26 cellular contexts compared by ENCODE assay signal in the genomic region with DNA sequence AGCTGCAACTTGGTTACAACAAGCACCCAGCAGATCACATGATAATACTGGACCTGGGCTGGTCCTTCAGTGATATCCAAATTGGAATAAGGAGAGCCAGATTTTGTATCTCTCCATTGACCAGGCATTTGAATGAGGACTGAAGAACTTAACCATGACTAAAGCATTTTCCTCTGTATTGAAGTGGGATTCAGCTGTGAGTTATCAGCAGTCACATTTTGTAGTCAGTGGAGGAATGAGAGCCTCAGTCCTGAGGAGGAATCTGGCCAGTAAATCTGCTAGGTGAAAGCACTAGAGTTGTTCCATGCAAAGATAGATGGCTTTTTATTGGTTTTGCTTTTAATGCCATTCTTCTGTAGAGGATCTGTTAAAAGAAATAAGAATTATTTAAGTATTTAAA.
DNase-seq lines count a peak whose midpoint lies in the region; ATAC-seq, FAIRE-seq and TF ChIP-seq lines count a peak whose summit lies in the region.
"Had no signal": no experiment of that assay in that cellular context is flagged by ENCODE, and none has a peak within 500 bp of the region (broad histone marks: within the 10 kb centered on the region; RNA-seq: fewer than 3 reads in every experiment).

No MANE protein-coding gene starts in this region.

- H3K27me3 ChIP-seq in HCT116 (ENCODE audit: insufficient read depth, low read length) (no peaks in the 10 kb centered on the region), endodermal cell (ENCODE audit: control insufficient read depth, insufficient read depth, low read length, poor library complexity, severe bottlenecking) (no peaks in the 10 kb centered on the region)
- H3K27me3 ChIP-seq: heart left ventricle, neural progenitor cell had no signal

- H3K9me3 Mint-ChIP-seq in HFFc6 (peaks cover 26% of the 10 kb centered on the region), endodermal cell (peaks cover 2% of the 10 kb centered on the region)

- H3K4me1 ChIP-seq in HCT116 (ENCODE audit: control insufficient read depth in 1 of 2, insufficient read depth in 2 of 2, low read length in 2 of 2) (no peaks in the 10 kb centered on the region; a peak in 1 of 4 replicates), endodermal cell (ENCODE audit: control insufficient read depth, insufficient read depth, low read length) (no peaks in the 10 kb centered on the region)
- H3K4me1 ChIP-seq: heart left ventricle, lower lobe of right lung, neural progenitor cell had no signal

- FAIRE-seq in RCC 7860 (lab: Jason Lieb, UNC): peak; percentile 73
- FAIRE-seq: GM12878, urothelium cell line had no signal

- DNase-seq in HCT116 (ENCODE audit: low read depth, low spot score): peak; percentile 18
- peak; percentile 63 for DNase-seq in RCC 7860 (ENCODE audit: low spot score)
- peak; percentile 71 for DNase-seq in epithelial cell of esophagus (ENCODE audit: low read depth)
- DNase-seq in non-pigmented ciliary epithelial cell (ENCODE audit: low read depth): peak; percentile 19
- DNase-seq in HFFc6: no peak
- DNase-seq in central memory CD4-positive, alpha-beta T cell: no peak
- no peak for DNase-seq in endodermal cell
- DNase-seq: activated B cell treated with CpG ODN at 0.5 μM for 24 hours; activated CD4-positive, alpha-beta T cell treated with anti-CD3 and anti-CD28 coated beads, Interleukin-2, amount 50 U/mL, for 4 hours; activated CD8-positive, alpha-beta memory T cell treated with anti-CD3 and anti-CD28 coated beads, Interleukin-2, amount 50 U/mL, for 48 hours; CD4-positive, CD25-positive, alpha-beta regulatory T cell; DMS 273 treated with DMSO at 0.1 percent for 48 hours; effector memory CD4-positive, alpha-beta T cell; GDM1; heart left ventricle; lower lobe of right lung; NCI-H1417; NCI-H510A; RPMI8226 had no signal

- POLR2A ChIA-PET in HCT116 (lab: Charles Lee): no interaction called here

- RAD21 ChIA-PET in HCT116 (lab: Charles Lee; ENCODE audit: low non-redundant PET in 1 of 2, low total read pairs in 2 of 2, uncharacterized antibody in 2 of 2, unreplicated experiment in 2 of 2): no interaction called here

- no peaks in the 10 kb centered on the region for H4K20me1 ChIP-seq in HCT116 (ENCODE audit: insufficient read depth)

- CTCF ChIA-PET in HCT116 (lab: Charles Lee): no interaction called here

- no peak overlapping the region for H3K27ac ChIP-seq in HCT116 (ENCODE audit: low read depth, low read length)
- H3K27ac ChIP-seq in endodermal cell (ENCODE audit: low read depth, low read length): no peak overlapping the region
- H3K27ac ChIP-seq: heart left ventricle, lower lobe of right lung, neural progenitor cell, SK-N-MC had no signal

- TF ChIP-seq CTCF in HCT116 (IDR thresholded peaks at IDR 0.05 in 2 of 3, conservative IDR thresholded peaks at IDR 0.05 in 1 of 3; ENCODE audit: borderline replicate concordance in 1 of 3, insufficient read depth in 1 of 3, low read depth in 2 of 3, low read length in 2 of 3) (no peak), epithelial cell of esophagus (IDR thresholded peaks at IDR 0.05; ENCODE audit: insufficient read depth, low read depth, low read length, missing control alignments) (no peak), HFFc6 (IDR thresholded peaks at IDR 0.05) (no peak), endodermal cell (conservative IDR thresholded peaks at IDR 0.05) (no peak)

- peak overlapping the region; percentile 1; the same call in 1 of the 2 replicates for H3K4me2 ChIP-seq in HCT116 (ENCODE audit: low read length)
- H3K4me2 ChIP-seq: neural progenitor cell had no signal

- H2AFZ ChIP-seq in HCT116 (ENCODE audit: low read depth, low read length, poor library complexity, severe bottlenecking): peak overlapping the region; percentile 63
- H2AFZ ChIP-seq: neural progenitor cell had no signal

- H3K36me3 Mint-ChIP-seq in HFFc6 (ENCODE audit: low read depth): no peaks in the 10 kb centered on the region
- H3K36me3 Mint-ChIP-seq in endodermal cell (ENCODE audit: low read depth): no peaks in the 10 kb centered on the region
- H3K36me3 Mint-ChIP-seq: activated naive CD8-positive, alpha-beta T cell; CD4-positive, CD25-positive, alpha-beta regulatory T cell had no signal

- intact Hi-C loops in HCT116 (cut with micrococcal nuclease): no loop called here

- H3K9me3 ChIP-seq in HCT116 (ENCODE audit: control insufficient read depth in 1 of 2, insufficient read depth in 1 of 2, low read depth in 1 of 2, low read length in 2 of 2): no peaks in the 10 kb centered on the region
- H3K9me3 ChIP-seq in endodermal cell (ENCODE audit: control insufficient read depth, low read length): no peaks in the 10 kb centered on the region
- H3K9me3 ChIP-seq: lower lobe of right lung had no signal

- ATAC-seq in HCT116 (peak; percentile 63), GM21619 (IDR thresholded peaks at IDR 0.05; ENCODE audit: unreplicated experiment) (no peak)
- ATAC-seq: GM12878, heart left ventricle, lower lobe of right lung had no signal

- H3K4me3 Mint-ChIP-seq in HFFc6 (no peak overlapping the region), endodermal cell (no peak overlapping the region)
- H3K4me3 Mint-ChIP-seq: activated B cell treated with CpG ODN at 0.5 μM for 24 hours; activated naive CD8-positive, alpha-beta T cell; CD4-positive, CD25-positive, alpha-beta regulatory T cell; neural progenitor cell had no signal

- H3K9me2 ChIP-seq in HCT116 (ENCODE audit: insufficient read depth): no peaks in the 10 kb centered on the region

- H3K27ac Mint-ChIP-seq in HFFc6 (no peak overlapping the region), endodermal cell (no peak overlapping the region)
- H3K27ac Mint-ChIP-seq: activated B cell treated with CpG ODN at 0.5 μM for 24 hours; activated naive CD8-positive, alpha-beta T cell; activated T-helper 2 cell treated with anti-CD3 and anti-CD28 coated beads, Interferon-gamma antibody, Interleukin-2, Interleukin-4, amounts not matched to agents 10 μg/mL and 5 μg/mL and 100 μg/mL, durations not matched to agents 14 hours and 24 hours and 36 hours; CD4-positive, CD25-positive, alpha-beta regulatory T cell; neural progenitor cell had no signal

- no peak overlapping the region for H3K4me3 ChIP-seq in HCT116 (replicated peaks in 1 of 2; ENCODE audit: low read depth in 1 of 2, low read length in 2 of 2)
- no peak overlapping the region for H3K4me3 ChIP-seq in epithelial cell of esophagus (ENCODE audit: low read length)
- H3K4me3 ChIP-seq in endodermal cell (ENCODE audit: low read length): no peak overlapping the region
- H3K4me3 ChIP-seq: GM12878, heart left ventricle, lower lobe of right lung, neural progenitor cell, SK-N-MC had no signal

- no TSS peak for BruUV-seq in HCT116 (replicated peaks; lab: Mats Ljungman, UMichigan)

- no peak for TF ChIP-seq POLR2A in HCT116 (IDR thresholded peaks at IDR 0.05; ENCODE audit: borderline replicate concordance, extremely low read depth, insufficient read depth, insufficient read length)

- H3K36me3 ChIP-seq in HCT116 (ENCODE audit: control insufficient read depth in 1 of 2, insufficient read depth in 2 of 2, low read length in 2 of 2) (no peaks in the 10 kb centered on the region), endodermal cell (ENCODE audit: control insufficient read depth, insufficient read depth, low read length) (no peaks in the 10 kb centered on the region)
- H3K36me3 ChIP-seq: heart left ventricle, lower lobe of right lung, neural progenitor cell had no signal

- no peaks in the 10 kb centered on the region for H3K4me1 Mint-ChIP-seq in HFFc6 (ENCODE audit: low read depth)
- H3K4me1 Mint-ChIP-seq in endodermal cell: no peaks in the 10 kb centered on the region
- H3K4me1 Mint-ChIP-seq: activated B cell treated with CpG ODN at 0.5 μM for 24 hours; CD4-positive, CD25-positive, alpha-beta regulatory T cell; neural progenitor cell had no signal

- no peaks in the 10 kb centered on the region for H3K79me2 ChIP-seq in HCT116 (ENCODE audit: insufficient read depth, low read length)

- no peak for TF ChIP-seq RAD21 in HCT116 (IDR thresholded peaks at IDR 0.05; ENCODE audit: low read depth)

- H3K27me3 Mint-ChIP-seq in HFFc6 (ENCODE audit: insufficient read depth) (no peaks in the 10 kb centered on the region), endodermal cell (ENCODE audit: insufficient read depth) (no peaks in the 10 kb centered on the region)
- H3K27me3 Mint-ChIP-seq: activated B cell treated with CpG ODN at 0.5 μM for 24 hours; activated naive CD8-positive, alpha-beta T cell; CD4-positive, CD25-positive, alpha-beta regulatory T cell had no signal

- H3K9ac ChIP-seq in HCT116 (ENCODE audit: low read length) (no peak overlapping the region), endodermal cell (ENCODE audit: extremely low read depth, low read length, poor library complexity, severe bottlenecking) (no peak overlapping the region)
- H3K9ac ChIP-seq: neural progenitor cell had no signal

TF ChIP-seq in HCT116, 20 proteins besides CTCF, POLR2A, EP300 and RAD21:
- TF ChIP-seq EZH2phosphoT487 (IDR thresholded peaks at IDR 0.05; ENCODE audit: borderline replicate concordance) (no peak), JUND (IDR thresholded peaks at IDR 0.05) (0 out of 2 replicates have a peak, but pooled peaks have one; percentile 23), SIN3A (IDR thresholded peaks at IDR 0.05; ENCODE audit: low read depth) (no peak), FOSL1 (IDR thresholded peaks at IDR 0.05; ENCODE audit: low read depth) (peak; percentile 31; the same call in 1 of the 2 replicates), SRF (IDR thresholded peaks at IDR 0.05; ENCODE audit: low read depth) (no peak), CBX3 (IDR thresholded peaks at IDR 0.05; ENCODE audit: low read depth) (no peak)

Comparison
In these comparisons a context has a peak if more than half of its experiments do, and no peak if none do; other contexts are left out.
1. DNase-seq: peak in HCT116 (single experiment), RCC 7860 (single experiment), epithelial cell of esophagus (single experiment) and non-pigmented ciliary epithelial cell (single experiment); none in HFFc6 (single experiment), central memory CD4-positive, alpha-beta T cell (single experiment) and endodermal cell (single experiment).